In the genomic region with DNA sequence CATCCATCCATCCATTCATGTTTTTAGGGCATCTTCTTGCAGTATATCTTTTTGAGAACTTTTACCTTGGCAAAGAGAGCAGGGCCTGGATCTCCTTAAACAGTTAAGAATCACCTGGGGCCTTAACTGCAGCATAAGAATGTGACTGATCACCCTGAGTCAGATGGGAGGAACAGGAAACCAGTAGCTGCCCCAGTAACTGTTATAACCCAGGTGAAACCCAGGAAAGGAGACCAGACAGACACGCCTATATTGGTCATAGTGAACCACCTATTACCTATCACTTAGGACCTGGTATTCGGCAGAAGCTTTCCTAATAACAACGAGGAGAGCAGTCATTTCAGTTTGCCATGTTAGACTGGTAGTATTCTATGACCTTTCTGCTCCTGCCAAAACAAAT, we compare ENCODE assay signal across 8 cellular contexts. TPM values are rescaled to one million over a fixed set of nuclear protein-coding genes. Genes with fewer than 3 reads are reported as not detected.
DNase-seq lines count a peak whose midpoint lies in the region; ATAC-seq, FAIRE-seq and TF ChIP-seq lines count a peak whose summit lies in the region.

No MANE protein-coding gene starts in this region.

- H3K4me1 ChIP-seq in lower lobe of right lung, result peaks cover 24% of the 10 kb centered on the region
- H3K4me1 ChIP-seq in kidney (ENCODE audit: control insufficient read depth in 1 of 2, insufficient read depth in 1 of 2, low read depth in 1 of 2, low read length in 2 of 2), result no peaks in the 10 kb centered on the region

- H3K4me3 ChIP-seq in lower lobe of right lung, result no peak overlapping the region
- H3K4me3 ChIP-seq in kidney (ENCODE audit: low read length in 2 of 2), result no peak overlapping the region

- no peaks in the 10 kb centered on the region for H3K9me3 ChIP-seq in lower lobe of right lung
- no peaks in the 10 kb centered on the region for H3K9me3 ChIP-seq in kidney (ENCODE audit: control insufficient read depth in 1 of 2, low read length in 2 of 2)

- TF ChIP-seq POLR2A in GM12891 (IDR thresholded peaks at IDR 0.05; ENCODE audit: low read depth, low read length), result no peak

- DNase-seq in GM12891 (ENCODE audit: insufficient read length, low spot score), result no peak
- peak; percentile 60 for DNase-seq in NCI-H226
- DNase-seq in lower lobe of right lung, result no peak
- DNase-seq in effector CD8-positive, alpha-beta T cell (lab: John Stamatoyannopoulos, UW), result no peak
- no peak for DNase-seq in kidney
- no peak for DNase-seq in SHP77 (lab: John Stamatoyannopoulos, UW)

- no peak overlapping the region for H3K9ac ChIP-seq in kidney (ENCODE audit: low read length in 2 of 2)

- H3K27ac ChIP-seq in lower lobe of right lung (peak overlapping the region; percentile 53), kidney (ENCODE audit: low read depth in 2 of 2, low read length in 2 of 2) (no peak overlapping the region)

- intact Hi-C loops in lower lobe of right lung (cut with DNase I) (loop anchor here (5.0 kb wide), 1 partner anchor 221 kb away; no protein-coding TSS in a partner anchor), kidney (cut with DNase I) (loop anchor here (10.0 kb wide), 1 partner anchor 218 kb away; no protein-coding TSS in a partner anchor)

- ATAC-seq in GM21619 (IDR thresholded peaks at IDR 0.05; ENCODE audit: unreplicated experiment) (peak; percentile 45), lower lobe of right lung (peak; percentile 4 to 37), HG02840 (IDR thresholded peaks at IDR 0.05; ENCODE audit: low FRiP score, unreplicated experiment) (no peak)

- FAIRE-seq in GM12891 (lab: Jason Lieb, UNC) (peak; percentile 5), kidney (lab: Jason Lieb, UNC) (no peak)

- H3K27me3 ChIP-seq in lower lobe of right lung (ENCODE audit: low read depth), result no peaks in the 10 kb centered on the region

- TF ChIP-seq CTCF in lower lobe of right lung (IDR thresholded peaks at IDR 0.05) (no peak), kidney (IDR thresholded peaks at IDR 0.05; ENCODE audit: borderline replicate concordance, extremely low read depth, insufficient read depth) (no peak)

- H3K36me3 ChIP-seq in lower lobe of right lung (peaks cover 18% of the 10 kb centered on the region), kidney (ENCODE audit: control insufficient read depth in 1 of 2, insufficient read depth in 2 of 2, low read length in 2 of 2) (no peaks in the 10 kb centered on the region)

TF ChIP-seq in GM12891, 5 proteins besides CTCF, POLR2A, EP300 and RAD21:
- TF ChIP-seq POLR2AphosphoS5 (IDR thresholded peaks at IDR 0.05; ENCODE audit: low read depth, low read length) (no peak), SPI1 (IDR thresholded peaks at IDR 0.05; ENCODE audit: low read depth, low read length) (no peak), PAX5 (IDR thresholded peaks at IDR 0.05; ENCODE audit: insufficient read depth, low read length, severe bottlenecking) (no peak), TAF1 (IDR thresholded peaks at IDR 0.05; ENCODE audit: low read depth, low read length) (no peak), POU2F2 (IDR thresholded peaks at IDR 0.05; ENCODE audit: low read depth, low read length) (no peak)

RNA-seq across cellular contexts. Expression of gene NR2C1, which starts 43.4 kb away (rescaled TPM):
- 17.8 TPM for polyA plus RNA-seq in GM12891 (2012; ENCODE audit: low read depth, missing spikeins)
- total RNA-seq in lower lobe of right lung (38.2 TPM), kidney (31.1 TPM)
- polyA plus RNA-seq in kidney (ENCODE audit: insufficient read depth, low read depth, low replicate concordance), result 26.6 TPM
